ENCODE assay signal across 1 cellular context in the genomic region with DNA sequence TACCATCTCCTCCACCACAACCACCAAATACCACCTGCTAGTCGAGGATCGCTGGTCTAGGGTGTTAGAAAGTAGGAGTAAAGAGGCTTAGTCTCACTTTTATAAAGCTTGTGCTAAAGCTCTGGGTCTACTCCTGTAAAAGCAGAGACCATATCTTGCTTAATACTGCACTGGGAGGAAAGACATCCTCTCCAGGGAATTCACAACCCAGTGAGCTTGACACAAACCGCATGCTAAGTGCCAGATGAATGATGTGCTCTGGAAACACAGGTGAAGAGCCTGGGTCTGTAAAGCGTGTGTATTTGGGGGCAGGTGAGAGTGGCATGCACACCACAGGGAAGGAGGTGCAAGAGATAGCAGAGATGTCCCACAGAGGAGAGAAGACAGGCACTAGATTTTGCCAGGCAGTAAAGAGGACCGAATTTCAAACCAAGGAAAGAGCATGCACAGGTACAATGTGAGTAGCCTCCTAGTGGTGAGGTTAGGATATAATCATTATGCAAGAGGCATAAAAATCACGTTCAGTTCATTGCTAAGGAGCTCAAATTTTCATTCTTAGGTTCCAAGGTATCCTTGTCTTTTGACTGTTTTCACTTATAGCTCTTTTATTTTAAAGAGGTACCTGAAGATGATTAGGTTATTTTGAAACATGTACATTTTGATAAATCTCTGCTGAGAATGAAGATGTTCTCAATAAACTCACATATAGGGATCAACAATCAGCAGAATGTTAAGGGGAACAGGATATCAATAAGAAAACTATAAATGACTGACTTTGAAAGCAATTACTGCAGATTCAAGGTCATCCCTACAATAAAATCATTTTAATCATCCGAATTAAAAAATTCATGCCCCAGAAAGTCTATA.
TF ChIP-seq lines count a peak whose summit lies in the region.

No MANE protein-coding gene starts in this region.

TF ChIP-seq in IMR-90, 13 proteins besides CTCF, POLR2A, EP300 and RAD21:
- TF ChIP-seq MAZ (IDR thresholded peaks at IDR 0.05; ENCODE audit: borderline replicate concordance, low read depth, low read length) (no peak), CEBPB (IDR thresholded peaks at IDR 0.05; ENCODE audit: low read depth, low read length) (peak; percentile 74)
